8 cellular contexts compared by ENCODE assay signal in genomic region chr11:1458340-1459218, GRCh38. TPM values are rescaled to one million over a fixed set of nuclear protein-coding genes. Genes with fewer than 3 reads are reported as not detected.
DNase-seq lines count a peak whose midpoint lies in the region; ATAC-seq, FAIRE-seq and TF ChIP-seq lines count a peak whose summit lies in the region.

No MANE protein-coding gene starts in this region.

- DNase-seq in AG04449 (ENCODE audit: low read depth, low spot score) (no peak), HepG2 (ENCODE audit: low spot score) (no peak), NOMO-1 (lab: John Stamatoyannopoulos, UW; ENCODE audit: unreplicated experiment in 2 of 2) (no peak), T-cell (no peak)
- no peak for DNase-seq in CD4-positive, alpha-beta memory T cell

- H3K4me1 ChIP-seq in HepG2 (ENCODE audit: insufficient read depth, low read length) = no peaks in the 10 kb centered on the region
- no peaks in the 10 kb centered on the region for H3K4me1 ChIP-seq in CD4-positive, alpha-beta memory T cell (ENCODE audit: insufficient read depth, low read length)

- no peak overlapping the region for H3K9ac ChIP-seq in HepG2 (ENCODE audit: insufficient read depth, low read depth, low read length)

- 0 out of 2 replicates have a peak overlapping the region, but pooled peaks have one; percentile 1 for H3K4me2 ChIP-seq in HepG2 (ENCODE audit: low read depth, low read length)

- FAIRE-seq in HepG2 (lab: Jason Lieb, UNC) = no peak

- 9% methylated on average over 3 of the region's 18 CpGs for WGBS in HepG2 (ENCODE audit: low lambda C conversion rate)

- H3K36me3 Mint-ChIP-seq in brain = no peaks in the 10 kb centered on the region
- no peaks in the 10 kb centered on the region for H3K36me3 Mint-ChIP-seq in CD4-positive, alpha-beta memory T cell
- H3K36me3 Mint-ChIP-seq in T-cell = no peaks in the 10 kb centered on the region

- no peak for TF ChIP-seq EP300 in HepG2 (IDR thresholded peaks at IDR 0.05; ENCODE audit: low read depth in 2 of 2, low read length in 2 of 2)
- TF ChIP-seq EP300 in HepG2 (CRISPR knock-in tag; IDR thresholded peaks at IDR 0.05; ENCODE audit: borderline replicate concordance) = no peak

- no peak overlapping the region for H3K27ac ChIP-seq in HepG2 (ENCODE audit: extremely low read length, insufficient read depth, low read length)
- no peak overlapping the region for H3K27ac ChIP-seq in CD4-positive, alpha-beta memory T cell (ENCODE audit: low read depth, low read length)

- TF ChIP-seq RAD21 in HepG2 (CRISPR knock-in tag; IDR thresholded peaks at IDR 0.05) = no peak

- peaks cover 1 to 16% of the 10 kb centered on the region in 2 experiments; a peak in 2 of 5 replicates for H3K27me3 ChIP-seq in HepG2 (ENCODE audit: control insufficient read depth in 1 of 2, insufficient read depth in 2 of 2, low read length in 2 of 2)
- no peaks in the 10 kb centered on the region for H3K27me3 ChIP-seq in CD4-positive, alpha-beta memory T cell (ENCODE audit: insufficient read depth, low read length)

- H3K9me3 ChIP-seq in HepG2 (ENCODE audit: low read length) = peaks cover 1% of the 10 kb centered on the region; the same call in 1 of the 2 replicates
- H3K9me3 ChIP-seq in CD4-positive, alpha-beta memory T cell (ENCODE audit: control insufficient read depth in 1 of 2, low read length in 2 of 2) = no peaks in the 10 kb centered on the region

- H3K4me3 ChIP-seq in AG04449 (ENCODE audit: low read depth, low read length) (no peak overlapping the region), HepG2 (replicated peaks in 1 of 3; ENCODE audit: insufficient read depth in 1 of 3, low read depth in 2 of 3, low read length in 3 of 3) (no peak overlapping the region)
- no peak overlapping the region for H3K4me3 ChIP-seq in CD4-positive, alpha-beta memory T cell (ENCODE audit: low read length in 2 of 2)

- no peak overlapping the region for H3K4me3 Mint-ChIP-seq in brain
- no peak overlapping the region for H3K4me3 Mint-ChIP-seq in CD4-positive, alpha-beta memory T cell
- H3K4me3 Mint-ChIP-seq in T-cell = no peak overlapping the region

- in situ Hi-C loops in HepG2 (cut with HindIII; ENCODE audit: extremely low pct_ligation_motif_present, low pct_unique_long_range_greater_than_20kb) = no loop called here

- no peak for TF ChIP-seq POLR2A in HepG2 (IDR thresholded peaks at IDR 0.05; ENCODE audit: insufficient read depth in 1 of 2, low read depth in 2 of 2, low read length in 2 of 2)

- H3K9me3 Mint-ChIP-seq in brain (no peaks in the 10 kb centered on the region), T-cell (no peaks in the 10 kb centered on the region)
- H3K9me3 Mint-ChIP-seq in CD4-positive, alpha-beta memory T cell = no peaks in the 10 kb centered on the region

- H3K4me1 Mint-ChIP-seq in brain = peaks cover 15% of the 10 kb centered on the region
- H3K4me1 Mint-ChIP-seq in CD4-positive, alpha-beta memory T cell = no peaks in the 10 kb centered on the region
- no peaks in the 10 kb centered on the region for H3K4me1 Mint-ChIP-seq in T-cell

- POLR2A ChIA-PET in AG04449 (lab: Yijun Ruan, JAX) (no interaction called here), HepG2 (lab: Yijun Ruan, JAX) (no interaction called here), T-cell (lab: Charles Lee) (no interaction called here)
- POLR2A ChIA-PET in CD4-positive, alpha-beta memory T cell (lab: Charles Lee; ENCODE audit: partially characterized antibody) = no interaction called here

- H2AFZ ChIP-seq in HepG2 (ENCODE audit: low read length) = no peak overlapping the region

- intact Hi-C loops in HepG2 (cut with micrococcal nuclease; ENCODE audit: unreplicated experiment) = no loop called here
- intact Hi-C loops in CD4-positive, alpha-beta memory T cell (cut with micrococcal nuclease) = loop anchor here (1.0 kb wide), 1 partner anchor 116 kb away; no protein-coding TSS in a partner anchor

- no peaks in the 10 kb centered on the region for H3K36me3 ChIP-seq in HepG2 (replicated peaks in 1 of 2; ENCODE audit: control insufficient read depth in 1 of 2, insufficient read depth in 2 of 2, low read length in 2 of 2)
- no peaks in the 10 kb centered on the region for H3K36me3 ChIP-seq in CD4-positive, alpha-beta memory T cell (ENCODE audit: insufficient read depth, low read length)

- H3K79me2 ChIP-seq in HepG2 (ENCODE audit: insufficient read depth, low read length) = no peaks in the 10 kb centered on the region

- H3K27ac Mint-ChIP-seq in brain = peak overlapping the region in 3 of 5 experiments; percentile 73 to 83 (median 74)
- H3K27ac Mint-ChIP-seq in CD4-positive, alpha-beta memory T cell = no peak overlapping the region
- H3K27ac Mint-ChIP-seq in T-cell = no peak overlapping the region

- TF ChIP-seq CTCF in AG04449 (IDR thresholded peaks at IDR 0.05; ENCODE audit: insufficient read depth, low read length, missing control alignments) (peak; percentile 38), LNCAP (IDR thresholded peaks at IDR 0.05) (peak; percentile 42), brain (conservative IDR thresholded peaks at IDR 0.05) (peak in 1 of 2 experiments; percentile 36), HepG2 (CRISPR knock-in tag; IDR thresholded peaks at IDR 0.05) (peak; percentile 62)

- ATAC-seq in HepG2 = peak; percentile 37
- no peak for ATAC-seq in HG02678 (IDR thresholded peaks at IDR 0.05; ENCODE audit: unreplicated experiment)
- ATAC-seq in T-cell (replicated peaks in 1 of 4) = no peak

- no TSS peak for BruUV-seq in HepG2 (replicated peaks; lab: Mats Ljungman, UMichigan)

- H4K20me1 ChIP-seq in HepG2 (ENCODE audit: insufficient read depth, low read length) = no peaks in the 10 kb centered on the region

- CTCF ChIA-PET in AG04449 (lab: Yijun Ruan, JAX) (no interaction called here), HepG2 (lab: Yijun Ruan, JAX; ENCODE audit: low intra/inter-chr PET ratio, low total read pairs) (no interaction called here), T-cell (lab: Charles Lee) (no interaction called here)
- CTCF ChIA-PET in CD4-positive, alpha-beta memory T cell (lab: Charles Lee; ENCODE audit: partially characterized antibody) = no interaction called here

- H3K27me3 Mint-ChIP-seq in brain (no peaks in the 10 kb centered on the region), T-cell (no peaks in the 10 kb centered on the region)
- H3K27me3 Mint-ChIP-seq in CD4-positive, alpha-beta memory T cell = no peaks in the 10 kb centered on the region

TF ChIP-seq in HepG2, 621 proteins besides CTCF, POLR2A, EP300 and RAD21 (continues in another document):
- TF ChIP-seq GPN1 (CRISPR knock-in tag; IDR thresholded peaks at IDR 0.05; ENCODE audit: borderline replicate concordance) (no peak), HES4 (CRISPR knock-in tag; IDR thresholded peaks at IDR 0.05; ENCODE audit: borderline replicate concordance) (no peak), NFIC (IDR thresholded peaks at IDR 0.05; ENCODE audit: low read length) (no peak), SOX13 (IDR thresholded peaks at IDR 0.05) (no peak), SOX13 (CRISPR knock-in tag; conservative IDR thresholded peaks at IDR 0.05 in 1 of 2, IDR thresholded peaks at IDR 0.05 in 1 of 2) (no peak), RXRA (CRISPR knock-in tag; IDR thresholded peaks at IDR 0.05) (no peak), TBX3 (IDR thresholded peaks at IDR 0.05; ENCODE audit: borderline replicate concordance) (no peak), KDM5B (CRISPR knock-in tag; IDR thresholded peaks at IDR 0.05; ENCODE audit: borderline replicate concordance) (no peak), ZNF740 (CRISPR knock-in tag; IDR thresholded peaks at IDR 0.05) (peak; percentile 81; the same call in 1 of the 2 replicates)

RNA-seq across cellular contexts. Expression of gene MOB2, which starts 28.0 kb away (rescaled TPM):
- polyA plus RNA-seq in brain (ENCODE audit: insufficient read depth, low read depth, low replicate concordance) = 37.6 TPM
- 21.8 and 22.3 TPM in 2 replicates for total RNA-seq in HepG2 (2016; rRNA removed; fragmentation: Illumina TruSeq; extraction: Trizol)
- total RNA-seq in HepG2 (2016; cell fraction: cytosol; rRNA removed; fragmentation: Illumina TruSeq; extraction: Trizol; ENCODE audit: low read depth) = 10.4 and 12.3 TPM in 2 replicates
- 21.2 and 23.8 TPM in 2 replicates for total RNA-seq in HepG2 (2016; cell fraction: insoluble cytoplasmic fraction; rRNA removed; fragmentation: Illumina TruSeq; extraction: Trizol)
- total RNA-seq in HepG2 (2016; cell fraction: membrane; rRNA removed; fragmentation: Illumina TruSeq; extraction: Trizol) = 16.9 and 20.1 TPM in 2 replicates
- 12.2 and 12.9 TPM in 2 replicates for total RNA-seq in HepG2 (2016; cell fraction: nucleus; rRNA removed; fragmentation: Illumina TruSeq; extraction: Trizol)
- polyA plus RNA-seq in HepG2 (2011; rRNA removed) = 27.7 and 37.6 TPM in 2 replicates
- polyA plus RNA-seq in HepG2 (2011; cell fraction: cytosol; rRNA removed) = 24.6 and 33.1 TPM in 2 replicates
- polyA plus RNA-seq in HepG2 (2011; cell fraction: nucleus; rRNA removed) = 72.4 and 74.8 TPM in 2 replicates
- 15.8 and 25.3 TPM in 2 replicates for polyA plus RNA-seq in HepG2 (2012)
- 8.6 and 10.0 TPM in 2 replicates for polyA plus RNA-seq in HepG2 (2016; cell fraction: cytosol; fragmentation: Illumina TruSeq; extraction: Trizol; ENCODE audit: low read depth)
- 23.8 and 24.4 TPM in 2 replicates for polyA plus RNA-seq in HepG2 (2016; cell fraction: insoluble cytoplasmic fraction; fragmentation: Illumina TruSeq; extraction: Trizol; ENCODE audit: low read depth)
- polyA plus RNA-seq in HepG2 (2016; cell fraction: membrane; fragmentation: Illumina TruSeq; extraction: Trizol; ENCODE audit: low read depth) = 15.0 and 16.7 TPM in 2 replicates
- 23.4 and 24.8 TPM in 2 replicates for polyA plus RNA-seq in HepG2 (2016; cell fraction: nucleus; fragmentation: Illumina TruSeq; extraction: Trizol; ENCODE audit: insufficient read depth, low read depth)
- polyA minus RNA-seq in HepG2 (2011; rRNA and poly(A)+ RNA removed; ENCODE audit: low replicate concordance) = 21.3 and 36.0 TPM in 2 replicates
- polyA minus RNA-seq in HepG2 (2011; cell fraction: cytosol; rRNA and poly(A)+ RNA removed) = 7.4 and 16.7 TPM in 2 replicates
- 8.7 and 9.8 TPM in 2 replicates for polyA minus RNA-seq in HepG2 (2011; cell fraction: nucleus; rRNA and poly(A)+ RNA removed)
- total RNA-seq in CD4-positive, alpha-beta memory T cell = 10 to 100 TPM; 73.1 to 74.1 TPM
- polyA plus RNA-seq in CD4-positive, alpha-beta memory T cell = 10 to 100 TPM; 48.8 to 67.0 TPM
- 10 to 100 TPM; 49.6 to 79.2 (median 72.6) TPM for total RNA-seq in T-cell

Comparison
In these comparisons a context has a peak if more than half of its experiments do, and no peak if none do; other contexts are left out.
1. H3K27ac Mint-ChIP-seq: peak in brain (3 of 5); none in CD4-positive, alpha-beta memory T cell (0 of 7) and T-cell (0 of 2).